25 cellular contexts compared by ENCODE assay signal in the genomic region with DNA sequence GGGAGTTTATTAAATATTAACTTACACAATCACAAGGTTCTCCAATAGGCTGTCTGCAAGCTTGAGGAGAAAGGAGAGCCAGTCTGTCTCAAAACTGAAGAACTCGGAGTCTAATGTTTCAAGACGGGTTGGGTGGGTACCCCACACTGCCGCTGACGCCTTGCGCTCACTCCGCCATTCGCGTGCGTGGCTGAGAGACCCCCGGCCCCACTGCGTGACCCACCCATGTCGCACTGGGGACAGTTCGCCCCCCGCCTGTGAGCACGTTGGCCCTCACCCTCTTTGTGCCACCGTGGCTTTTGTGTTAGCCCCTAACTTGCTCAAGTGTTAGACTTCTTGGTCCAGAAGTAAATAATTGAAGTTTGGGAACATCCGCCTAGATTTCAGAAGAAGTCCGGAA.
A peak's percentile ranks its signal among the peaks of the same experiment; 100 is the strongest.
DNase-seq lines count a peak whose midpoint lies in the region; ATAC-seq and TF ChIP-seq lines count a peak whose summit lies in the region.
"Had no signal": no experiment of that assay in that cellular context is flagged by ENCODE, and none has a peak within 500 bp of the region (broad histone marks: within the 10 kb centered on the region; RNA-seq: fewer than 3 reads in every experiment).

No MANE protein-coding gene starts in this region.

- ATAC-seq in stimulated activated naive CD8-positive, alpha-beta T cell treated with anti-CD3 and anti-CD28 coated beads, Interleukin-15, amount 100 ng/mL, for 72 hours, result peak; percentile 45
- ATAC-seq in stimulated activated naive CD8-positive, alpha-beta T cell treated with anti-CD3 and anti-CD28 coated beads, Interleukin-15, Interleukin-2, amounts not matched to agents 100 U/mL and 50 U/mL, for 24 hours, result no peak
- ATAC-seq in lower lobe of right lung (no peak), aorta (ENCODE audit: low FRiP score) (peak; percentile 59)
- peak; percentile 24 for ATAC-seq in stimulated activated effector memory CD8-positive, alpha-beta T cell treated with anti-CD3 and anti-CD28 coated beads, Interleukin-12 subunit alpha, Interleukin-12 subunit beta, amount 100 ng/mL, for 72 hours
- ATAC-seq: A549 had no signal

- WGBS in aorta, 2 donors, result 94% methylated on average over 18 of the region's 18 CpGs

- H3K9me3 Mint-ChIP-seq in stimulated activated naive CD8-positive, alpha-beta T cell treated with anti-CD3 and anti-CD28 coated beads, Interleukin-15, amount 100 ng/mL, for 72 hours, result peaks cover 0 to 5% of the 10 kb centered on the region in 2 donors
- peaks cover 7% of the 10 kb centered on the region for H3K9me3 Mint-ChIP-seq in stimulated activated effector memory CD8-positive, alpha-beta T cell treated with anti-CD3 and anti-CD28 coated beads, Interleukin-12 subunit alpha, Interleukin-12 subunit beta, amount 100 ng/mL, for 72 hours
- H3K9me3 Mint-ChIP-seq in nephron progenitor cell (no peaks in the 10 kb centered on the region), CD14-positive monocyte (peaks cover 1 to 13% (median 5%) of the 10 kb centered on the region in 7 donors)

- H3K4me1 Mint-ChIP-seq in stimulated activated naive CD8-positive, alpha-beta T cell treated with anti-CD3 and anti-CD28 coated beads, Interleukin-15, amount 100 ng/mL, for 72 hours, result no peaks in the 10 kb centered on the region
- H3K4me1 Mint-ChIP-seq in stimulated activated effector memory CD8-positive, alpha-beta T cell treated with anti-CD3 and anti-CD28 coated beads, Interleukin-12 subunit alpha, Interleukin-12 subunit beta, amount 100 ng/mL, for 72 hours, result no peaks in the 10 kb centered on the region
- H3K4me1 Mint-ChIP-seq in nephron progenitor cell (no peaks in the 10 kb centered on the region), CD14-positive monocyte (no peaks in the 10 kb centered on the region)
- H3K4me1 Mint-ChIP-seq: B cell; CD4-positive, alpha-beta memory T cell; CD4-positive, CD25-positive, alpha-beta regulatory T cell; CD8-positive, alpha-beta memory T cell had no signal

- intact Hi-C loops in lower lobe of right lung (cut with DNase I) (no loop called here), aorta (cut with DNase I) (no loop called here), CD14-positive monocyte (cut with micrococcal nuclease) (no loop called here)

- no peak for DNase-seq in stimulated activated naive CD8-positive, alpha-beta T cell treated with anti-CD3 and anti-CD28 coated beads, Interleukin-15, amount 100 ng/mL, for 72 hours
- no peak for DNase-seq in stimulated activated naive CD8-positive, alpha-beta T cell treated with anti-CD3 and anti-CD28 coated beads, Interleukin-15, Interleukin-2, amounts not matched to agents 100 U/mL and 50 U/mL, for 24 hours
- DNase-seq in lower lobe of right lung, result peak; percentile 31
- DNase-seq in stimulated activated effector memory CD8-positive, alpha-beta T cell treated with anti-CD3 and anti-CD28 coated beads, Interleukin-12 subunit alpha, Interleukin-12 subunit beta, amount 100 ng/mL, for 72 hours (ENCODE audit: low spot score in 2 of 2), result no peak
- DNase-seq in aorta, result peak in 1 of 2 donors; percentile 69
- DNase-seq in nephron progenitor cell, result no peak
- DNase-seq in CD14-positive monocyte (ENCODE audit: low spot score), result no peak
- no peak for DNase-seq in GM03348 (ENCODE audit: low spot score)
- DNase-seq: AML-193; CD4-positive, alpha-beta memory T cell; CD4-positive, CD25-positive, alpha-beta regulatory T cell; CD8-positive, alpha-beta memory T cell; COR-L47; DMS 273 treated with DMSO at 0.1 percent for 48 hours; DMS153; DMS53; DMS79; DND-41; EL; GDM1 had no signal

- no peak overlapping the region for H3K27ac Mint-ChIP-seq in stimulated activated naive CD8-positive, alpha-beta T cell treated with anti-CD3 and anti-CD28 coated beads, Interleukin-15, amount 100 ng/mL, for 72 hours
- H3K27ac Mint-ChIP-seq in stimulated activated effector memory CD8-positive, alpha-beta T cell treated with anti-CD3 and anti-CD28 coated beads, Interleukin-12 subunit alpha, Interleukin-12 subunit beta, amount 100 ng/mL, for 72 hours, result no peak overlapping the region
- no peak overlapping the region for H3K27ac Mint-ChIP-seq in nephron progenitor cell
- no peak overlapping the region for H3K27ac Mint-ChIP-seq in CD14-positive monocyte
- H3K27ac Mint-ChIP-seq: B cell; CD4-positive, alpha-beta memory T cell; CD4-positive, CD25-positive, alpha-beta regulatory T cell; CD8-positive, alpha-beta memory T cell had no signal

- no peaks in the 10 kb centered on the region for H3K27me3 Mint-ChIP-seq in stimulated activated naive CD8-positive, alpha-beta T cell treated with anti-CD3 and anti-CD28 coated beads, Interleukin-15, amount 100 ng/mL, for 72 hours
- no peaks in the 10 kb centered on the region for H3K27me3 Mint-ChIP-seq in nephron progenitor cell (ENCODE audit: low read depth, poor library complexity)
- H3K27me3 Mint-ChIP-seq in CD14-positive monocyte (ENCODE audit: low read depth in 3 of 3), result peaks cover 0 to 3% (median 0%) of the 10 kb centered on the region in 3 donors
- H3K27me3 Mint-ChIP-seq: B cell; CD4-positive, CD25-positive, alpha-beta regulatory T cell had no signal

- H3K36me3 ChIP-seq in lower lobe of right lung (no peaks in the 10 kb centered on the region), aorta (ENCODE audit: control insufficient read depth in 1 of 2, insufficient read depth in 2 of 2, low read length in 1 of 2) (no peaks in the 10 kb centered on the region)
- H3K36me3 ChIP-seq: BLaER1 treated with 17β-estradiol and CSF1 and Interleukin-3, amounts not matched to agents 10 nM and 100 nM had no signal

- H3K4me3 Mint-ChIP-seq in stimulated activated naive CD8-positive, alpha-beta T cell treated with anti-CD3 and anti-CD28 coated beads, Interleukin-15, amount 100 ng/mL, for 72 hours, result no peak overlapping the region
- no peak overlapping the region for H3K4me3 Mint-ChIP-seq in stimulated activated effector memory CD8-positive, alpha-beta T cell treated with anti-CD3 and anti-CD28 coated beads, Interleukin-12 subunit alpha, Interleukin-12 subunit beta, amount 100 ng/mL, for 72 hours
- H3K4me3 Mint-ChIP-seq in nephron progenitor cell (no peak overlapping the region), CD14-positive monocyte (no peak overlapping the region)
- H3K4me3 Mint-ChIP-seq: B cell; CD4-positive, alpha-beta memory T cell; CD4-positive, CD25-positive, alpha-beta regulatory T cell; CD8-positive, alpha-beta memory T cell had no signal

- H3K4me1 ChIP-seq in lower lobe of right lung (no peaks in the 10 kb centered on the region), aorta (ENCODE audit: control insufficient read depth in 1 of 2, insufficient read depth in 2 of 2, low read length in 2 of 2) (no peaks in the 10 kb centered on the region)
- H3K4me1 ChIP-seq: A549; BLaER1 treated with 17β-estradiol and CSF1 and Interleukin-3, amounts not matched to agents 10 nM and 100 nM had no signal

- H3K27ac ChIP-seq in lower lobe of right lung (no peak overlapping the region), aorta (ENCODE audit: low read depth in 1 of 2, low read length in 2 of 2) (no peak overlapping the region)
- H3K27ac ChIP-seq: 22Rv1; A549; BLaER1 treated with 17β-estradiol and CSF1 and Interleukin-3, amounts not matched to agents 10 nM and 100 nM; C4-2B had no signal

- no peaks in the 10 kb centered on the region for H3K36me3 Mint-ChIP-seq in stimulated activated effector memory CD8-positive, alpha-beta T cell treated with anti-CD3 and anti-CD28 coated beads, Interleukin-12 subunit alpha, Interleukin-12 subunit beta, amount 100 ng/mL, for 72 hours
- H3K36me3 Mint-ChIP-seq in nephron progenitor cell (ENCODE audit: low read depth) (no peaks in the 10 kb centered on the region), CD14-positive monocyte (no peaks in the 10 kb centered on the region)
- H3K36me3 Mint-ChIP-seq: CD4-positive, alpha-beta memory T cell; CD4-positive, CD25-positive, alpha-beta regulatory T cell; CD8-positive, alpha-beta memory T cell had no signal

- no peak for TF ChIP-seq CTCF in lower lobe of right lung (IDR thresholded peaks at IDR 0.05)
- no peak for TF ChIP-seq CTCF in nephron progenitor cell (IDR thresholded peaks at IDR 0.05)
- no peak for TF ChIP-seq CTCF in CD14-positive monocyte (IDR thresholded peaks at IDR 0.05)

- H3K4me3 ChIP-seq in lower lobe of right lung (no peak overlapping the region), aorta (ENCODE audit: low read length in 2 of 2) (no peak overlapping the region)
- H3K4me3 ChIP-seq: A549; BLaER1 treated with 17β-estradiol and CSF1 and Interleukin-3, amounts not matched to agents 10 nM and 100 nM had no signal

- H3K9me3 ChIP-seq in lower lobe of right lung, result no peaks in the 10 kb centered on the region
- peaks cover 1% of the 10 kb centered on the region for H3K9me3 ChIP-seq in aorta (ENCODE audit: control insufficient read depth, low read length)
- H3K9me3 ChIP-seq: A549 had no signal

- H3K27me3 ChIP-seq in lower lobe of right lung (ENCODE audit: low read depth) (no peaks in the 10 kb centered on the region), aorta (ENCODE audit: control insufficient read depth in 1 of 2, insufficient read depth in 2 of 2, low read length in 1 of 2) (no peaks in the 10 kb centered on the region)
- H3K27me3 ChIP-seq: BLaER1 treated with 17β-estradiol and CSF1 and Interleukin-3, amounts not matched to agents 10 nM and 100 nM had no signal

Comparison
In these comparisons a context has a peak if more than half of its experiments do, and no peak if none do; other contexts are left out.
1. ATAC-seq: peak in stimulated activated naive CD8-positive, alpha-beta T cell treated with anti-CD3 and anti-CD28 coated beads, Interleukin-15, amount 100 ng/mL, for 72 hours (single experiment), stimulated activated effector memory CD8-positive, alpha-beta T cell treated with anti-CD3 and anti-CD28 coated beads, Interleukin-12 subunit alpha, Interleukin-12 subunit beta, amount 100 ng/mL, for 72 hours (single experiment) and aorta (single experiment); none in stimulated activated naive CD8-positive, alpha-beta T cell treated with anti-CD3 and anti-CD28 coated beads, Interleukin-15, Interleukin-2, amounts not matched to agents 100 U/mL and 50 U/mL, for 24 hours (single experiment) and lower lobe of right lung (0 of 2).